In genomic region chr1:173164686-173165085, GRCh38 we compare ENCODE assay signal across 18 cellular contexts.
"Had no signal": no experiment of that assay in that cellular context is flagged by ENCODE, and none has a peak within 500 bp of the region (broad histone marks: within the 10 kb centered on the region; RNA-seq: fewer than 3 reads in every experiment).

No MANE protein-coding gene starts in this region.

- FAIRE-seq: islet of Langerhans, urothelium cell line had no signal

- H3K4me1 ChIP-seq: body of pancreas, gastrocnemius medialis, heart left ventricle, thyroid gland had no signal

- H3K27me3 ChIP-seq: body of pancreas, dorsolateral prefrontal cortex, gastrocnemius medialis, heart left ventricle, thyroid gland had no signal

- H3K36me3 ChIP-seq: gastrocnemius medialis, heart left ventricle, thyroid gland had no signal

- ATAC-seq: activated CD8-positive, alpha-beta T cell treated with anti-CD3 and anti-CD28 coated beads, Interleukin-2, amount 10 ng/mL, durations not matched to agents 7 days and 5 days; body of pancreas; gastrocnemius medialis; heart left ventricle; naive thymus-derived CD8-positive, alpha-beta T cell had no signal

- H3K27ac ChIP-seq: body of pancreas, dorsolateral prefrontal cortex, gastrocnemius medialis, heart left ventricle, thyroid gland had no signal

- H3K4me3 ChIP-seq: body of pancreas, dorsolateral prefrontal cortex, gastrocnemius medialis, heart left ventricle, thyroid gland had no signal

- H3K9me3 ChIP-seq: body of pancreas, gastrocnemius medialis, heart left ventricle, thyroid gland had no signal

- DNase-seq: activated CD4-positive, alpha-beta T cell treated with anti-CD3 and anti-CD28 coated beads, Interleukin-2, amount 10 ng/mL, durations not matched to agents 7 days and 5 days; activated CD8-positive, alpha-beta T cell treated with anti-CD3 and anti-CD28 coated beads, Interleukin-2, amount 10 ng/mL, durations not matched to agents 7 days and 5 days; activated naive CD4-positive, alpha-beta T cell treated with Interleukin-2 at 50 U/mL for 16 hours; activated naive CD8-positive, alpha-beta T cell treated with anti-CD3 and anti-CD28 coated beads, Interleukin-2, amount 10 ng/mL, durations not matched to agents 7 days and 5 days; activated T-cell treated with anti-CD3 and anti-CD28 coated beads, Interleukin-2, amount 50 U/mL, for 24 hours; body of pancreas; dorsolateral prefrontal cortex; erythroblast; gastrocnemius medialis; heart left ventricle; naive thymus-derived CD8-positive, alpha-beta T cell; posterior cingulate gyrus; stimulated activated CD4-positive, alpha-beta T cell treated with anti-CD3 and anti-CD28 coated beads, Interleukin-2, amount 100 ng/mL, for 24 hours; stimulated activated naive CD4-positive, alpha-beta T cell treated with Interleukin-2 at 50 U/mL for 16 hours; T1000; thyroid gland had no signal
